In the genomic region with DNA sequence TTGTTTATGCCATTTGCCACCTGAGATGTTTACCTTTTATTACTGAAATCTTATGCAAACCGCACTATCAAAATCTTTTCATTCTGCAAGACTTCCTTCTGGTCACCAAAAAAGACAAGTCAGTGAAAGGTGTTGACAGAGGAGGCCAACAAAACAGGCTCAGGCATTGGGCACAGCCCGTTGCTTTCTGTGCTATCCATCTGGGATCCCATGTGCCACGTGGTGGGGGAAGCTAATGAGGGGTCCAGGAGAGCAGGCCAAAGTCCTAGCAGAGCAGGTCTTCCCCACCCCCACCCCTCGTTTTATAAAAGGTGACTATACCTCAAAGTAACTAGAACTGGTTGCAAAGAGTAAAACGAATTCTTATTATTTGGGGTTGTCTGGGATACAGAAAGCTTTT, we compare ENCODE assay signal across 10 cellular contexts. TPM values are rescaled to one million over a fixed set of nuclear protein-coding genes. Genes with fewer than 3 reads are reported as not detected.
A peak's percentile ranks its signal among the peaks of the same experiment; 100 is the strongest.
DNase-seq lines count a peak whose midpoint lies in the region; ATAC-seq and TF ChIP-seq lines count a peak whose summit lies in the region.
"Had no signal": no experiment of that assay in that cellular context is flagged by ENCODE, and none has a peak within 500 bp of the region (broad histone marks: within the 10 kb centered on the region; RNA-seq: fewer than 3 reads in every experiment).

No MANE protein-coding gene starts in this region.

- peaks cover 34% of the 10 kb centered on the region for H3K27me3 Mint-ChIP-seq in type B pancreatic cell

- peaks cover 9% of the 10 kb centered on the region for H3K9me3 Mint-ChIP-seq in type B pancreatic cell

- TF ChIP-seq CTCF in gastroesophageal sphincter (IDR thresholded peaks at IDR 0.05) (no peak), type B pancreatic cell (conservative IDR thresholded peaks at IDR 0.05) (no peak)

- H3K4me1 Mint-ChIP-seq in type B pancreatic cell (ENCODE audit: unreplicated experiment), result peaks cover 7% of the 10 kb centered on the region

- H3K36me3 Mint-ChIP-seq in type B pancreatic cell, result peaks cover 3% of the 10 kb centered on the region

- intact Hi-C loops in right cardiac atrium (cut with DNase I) (no loop called here), left ventricle myocardium superior (cut with micrococcal nuclease) (no loop called here)

- H3K9ac ChIP-seq in adipocyte (ENCODE audit: low read length), result peak overlapping the region; percentile 99

- H3K27ac ChIP-seq in right cardiac atrium (ENCODE audit: low read length) (no peak overlapping the region), gastroesophageal sphincter (peak overlapping the region in 3 of 4 donors; percentile 20 to 81 (median 74))
- H3K27ac ChIP-seq: neutrophil had no signal

- H3K4me3 Mint-ChIP-seq in type B pancreatic cell, result peak overlapping the region; percentile 3

- 55% methylated on average over 5 of the region's 5 CpGs for WGBS in right cardiac atrium
- 62 to 68% methylated on average over 5 of the region's 5 CpGs for WGBS in gastroesophageal sphincter (ENCODE audit: low coverage in 1 of 2), 2 donors

- no peak for TF ChIP-seq EP300 in gastroesophageal sphincter (IDR thresholded peaks at IDR 0.05)

- H3K9me3 ChIP-seq in right cardiac atrium (ENCODE audit: control insufficient read depth, low read length) (no peaks in the 10 kb centered on the region), adipocyte (ENCODE audit: control insufficient read depth, low read length) (no peaks in the 10 kb centered on the region), gastroesophageal sphincter (no peaks in the 10 kb centered on the region)
- H3K9me3 ChIP-seq: neutrophil had no signal

- in situ Hi-C loops in KBM-7 (cut with MboI; ENCODE audit: low pct_unique_long_range_greater_than_20kb, low sequenced_read_pairs), result no loop called here

- H3K27ac Mint-ChIP-seq in type B pancreatic cell, result no peak overlapping the region

- no peak for ATAC-seq in right cardiac atrium
- ATAC-seq in left ventricle myocardium superior, result no peak
- no peak for ATAC-seq in gastroesophageal sphincter
- ATAC-seq in HG03159 (IDR thresholded peaks at IDR 0.05; ENCODE audit: unreplicated experiment), result no peak

- DNase-seq in right cardiac atrium (no peak), left ventricle myocardium superior (no peak), adipocyte (ENCODE audit: low read depth) (peak; percentile 19), type B pancreatic cell (ENCODE audit: extremely low spot score, unreplicated experiment) (no peak), KBM-7 (no peak), DMS53 (lab: John Stamatoyannopoulos, UW) (no peak)
- DNase-seq: NCI-H2029 had no signal

- H3K36me3 ChIP-seq in adipocyte (ENCODE audit: control insufficient read depth, insufficient read depth, low read length, severe bottlenecking) (peaks cover 6% of the 10 kb centered on the region), gastroesophageal sphincter (no peaks in the 10 kb centered on the region)
- H3K36me3 ChIP-seq: neutrophil had no signal

- H3K4me3 ChIP-seq in right cardiac atrium (ENCODE audit: low read length) (peak overlapping the region; percentile 70), adipocyte (ENCODE audit: low read length) (peak overlapping the region; percentile 96), gastroesophageal sphincter (peak overlapping the region in 1 of 2 donors; percentile 67)

- TF ChIP-seq POLR2A in gastroesophageal sphincter (IDR thresholded peaks at IDR 0.05), result no peak

- H3K27me3 ChIP-seq in right cardiac atrium (ENCODE audit: control insufficient read depth, insufficient read depth) (no peaks in the 10 kb centered on the region), adipocyte (replicated peaks; ENCODE audit: control insufficient read depth, insufficient read depth, low read length) (no peaks in the 10 kb centered on the region), gastroesophageal sphincter (no peaks in the 10 kb centered on the region)

- H3K4me1 ChIP-seq in right cardiac atrium (ENCODE audit: control insufficient read depth, insufficient read depth, low read length) (peaks cover 4% of the 10 kb centered on the region), adipocyte (ENCODE audit: control insufficient read depth, insufficient read depth, low read length) (peaks cover 34% of the 10 kb centered on the region), gastroesophageal sphincter (peaks cover 0 to 23% (median 4%) of the 10 kb centered on the region in 3 donors)

RNA-seq across cellular contexts. Expression of gene ALDH1L2, which starts 1.2 kb away (rescaled TPM):
- total RNA-seq in right cardiac atrium, result 1 to 10 TPM; 2.0 to 5.8 (median 5.2) TPM
- polyA plus RNA-seq in right cardiac atrium, result 1.2 TPM
- 2.5 TPM for total RNA-seq in left ventricle myocardium superior
- 1 to 10 TPM; 4.0 to 8.1 (median 7.1) TPM for total RNA-seq in gastroesophageal sphincter
- total RNA-seq in type B pancreatic cell (ENCODE audit: low replicate concordance), result 2.7 and 4.5 TPM in 2 replicates

RNA-seq across cellular contexts. Expression of gene WASHC4, which starts 24.5 kb away (rescaled TPM):
- 10 to 100 TPM; 22.8 to 29.9 (median 27.2) TPM for total RNA-seq in right cardiac atrium
- polyA plus RNA-seq in right cardiac atrium, result 9.5 TPM
- 26.4 TPM for total RNA-seq in left ventricle myocardium superior
- 100 to 1,000 TPM in 1 of 4 donors, 10 to 100 TPM in 3; 32.7 to 136 (median 53.6) TPM for total RNA-seq in gastroesophageal sphincter
- total RNA-seq in type B pancreatic cell (ENCODE audit: low replicate concordance), result 35.6 and 40.5 TPM in 2 replicates
